9 cellular contexts compared by ENCODE assay signal in the genomic region with DNA sequence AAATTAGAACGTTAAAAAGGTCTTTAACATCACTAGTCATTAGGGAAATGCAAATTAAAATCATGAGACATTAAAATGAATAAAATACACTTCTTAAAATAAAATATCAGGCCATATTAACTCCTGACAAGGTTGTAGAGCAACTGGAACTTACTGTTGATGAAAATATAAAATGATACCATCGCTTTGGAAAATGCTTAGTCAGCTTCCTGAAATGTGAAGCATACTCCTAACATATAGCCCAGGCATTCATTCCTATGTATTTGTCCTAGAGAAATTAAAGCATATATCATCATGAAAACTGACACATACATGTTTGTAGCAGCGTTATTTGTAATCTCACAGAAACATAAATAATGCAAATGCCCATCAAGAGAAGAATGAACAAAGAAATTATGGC.
"Had no signal": no experiment of that assay in that cellular context is flagged by ENCODE, and none has a peak within 500 bp of the region (broad histone marks: within the 10 kb centered on the region; RNA-seq: fewer than 3 reads in every experiment).

No MANE protein-coding gene starts in this region.

- H3K4me2 ChIP-seq: KMS-11 had no signal

- H3K27ac ChIP-seq: GM23248, KMS-11 had no signal

- H3K9ac ChIP-seq: GM23248, KMS-11 had no signal

- H2AFZ ChIP-seq: GM23248 had no signal

- H3K27ac Mint-ChIP-seq: H9 had no signal

- H3K4me3 Mint-ChIP-seq: H9 had no signal

- FAIRE-seq: H54, HTR-8/SVneo had no signal

- DNase-seq: GM23248, GOT3, H9, HCEC 1CT, Kasumi-1, KBM-7 had no signal

- H3K4me3 ChIP-seq: GM23248 had no signal
